ENCODE assay signal across 10 cellular contexts in the genomic region with DNA sequence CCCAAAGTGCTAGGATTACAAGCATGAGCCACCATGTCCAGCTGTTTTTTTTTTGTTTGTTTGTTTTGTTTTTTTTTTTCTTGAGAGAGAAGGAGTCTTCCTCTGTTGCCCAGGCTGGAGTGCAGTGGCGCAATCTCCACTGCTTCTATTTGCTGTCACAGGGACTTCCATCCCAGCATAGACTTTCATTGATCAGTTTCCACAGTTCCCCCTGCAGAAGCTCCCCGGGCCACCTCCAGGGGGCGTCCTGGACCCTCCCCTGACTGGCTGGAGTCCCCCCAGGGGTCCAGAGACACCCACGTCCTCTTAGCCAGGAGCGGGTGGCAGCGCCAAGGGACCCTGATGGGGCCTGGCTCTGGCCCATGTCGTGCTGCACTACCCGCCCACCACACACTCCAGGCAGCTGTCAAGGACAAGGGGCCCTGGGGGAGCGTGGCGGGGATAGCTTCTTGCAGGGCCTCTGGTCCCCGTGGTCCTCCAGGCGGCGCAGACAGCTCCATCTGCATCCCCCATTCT. TPM values are rescaled to one million over a fixed set of nuclear protein-coding genes. Genes with fewer than 3 reads are reported as not detected.
DNase-seq lines count a peak whose midpoint lies in the region; ATAC-seq, FAIRE-seq and TF ChIP-seq lines count a peak whose summit lies in the region.
"Had no signal": no experiment of that assay in that cellular context is flagged by ENCODE, and none has a peak within 500 bp of the region (broad histone marks: within the 10 kb centered on the region; RNA-seq: fewer than 3 reads in every experiment).

No MANE protein-coding gene starts in this region.

- no peak for FAIRE-seq in endothelial cell of umbilical vein (lab: Jason Lieb, UNC)
- FAIRE-seq: frontal cortex had no signal

- H3K4me1 ChIP-seq in endothelial cell of umbilical vein (ENCODE audit: control insufficient read depth, extremely low read depth, insufficient read depth, low read length) = peaks cover 6% of the 10 kb centered on the region
- H3K4me1 ChIP-seq in smooth muscle cell (ENCODE audit: low read depth) = peaks cover 10% of the 10 kb centered on the region

- H3K79me2 ChIP-seq in endothelial cell of umbilical vein (ENCODE audit: control insufficient read depth, insufficient read depth, low read length) (no peaks in the 10 kb centered on the region), smooth muscle cell (ENCODE audit: low read depth) (no peaks in the 10 kb centered on the region)

- dilution Hi-C loops in endothelial cell of umbilical vein (cut with MboI; ENCODE audit: extremely low pct_ligation_motif_present, low sequenced_read_pairs) = no loop called here

- H3K27me3 ChIP-seq in endothelial cell of umbilical vein (ENCODE audit: control insufficient read depth in 2 of 2, insufficient read depth in 2 of 2, low read length in 2 of 2) (peaks cover 4 to 11% of the 10 kb centered on the region in 2 experiments), smooth muscle cell (ENCODE audit: low read depth) (no peaks in the 10 kb centered on the region)

- TF ChIP-seq CTCF in endothelial cell of umbilical vein (IDR thresholded peaks at IDR 0.05; ENCODE audit: extremely low read depth in 1 of 2, insufficient read depth in 1 of 2, low read depth in 1 of 2, low read length in 2 of 2) = peak; percentile 55 to 66
- peak; percentile 42 for TF ChIP-seq CTCF in smooth muscle cell (IDR thresholded peaks at IDR 0.05; ENCODE audit: borderline replicate concordance, insufficient read depth, poor library complexity, severe bottlenecking)

- WGBS in smooth muscle cell (ENCODE audit: low lambda C conversion rate) = 36% methylated on average over 13 of the region's 13 CpGs

- BruUV-seq in endothelial cell of umbilical vein (replicated peaks; lab: Mats Ljungman, UMichigan) = no TSS peak

- H3K4me1 Mint-ChIP-seq in activated T-cell treated with anti-CD3 and anti-CD28 coated beads, Interleukin-2, amount 50 U/mL, for 72 hours (ENCODE audit: low read depth) = peaks cover 7% of the 10 kb centered on the region

- no peak overlapping the region for H3K27ac Mint-ChIP-seq in activated T-cell treated with anti-CD3 and anti-CD28 coated beads, Interleukin-2, amount 50 U/mL, for 72 hours

- H3K36me3 ChIP-seq in endothelial cell of umbilical vein (ENCODE audit: control insufficient read depth in 2 of 2, extremely low read depth in 1 of 2, insufficient read depth in 2 of 2, low read length in 2 of 2) (no peaks in the 10 kb centered on the region), smooth muscle cell (ENCODE audit: low read depth) (no peaks in the 10 kb centered on the region)

- DNase-seq in activated T-cell treated with anti-CD3 and anti-CD28 coated beads, Interleukin-2, amount 50 U/mL, for 72 hours = peak; percentile 40 to 44
- DNase-seq in activated T-cell treated with anti-CD3 and anti-CD28 coated beads for 4 hours (no peak), NCI-H69 (lab: John Stamatoyannopoulos, UW) (peak; percentile 46), endothelial cell of umbilical vein (ENCODE audit: low read depth, low spot score) (no peak), smooth muscle cell (lab: John Stamatoyannopoulos, UW; ENCODE audit: unreplicated experiment) (no peak)
- DNase-seq: activated naive CD4-positive, alpha-beta T cell treated with anti-CD3 and anti-CD28 coated beads, Interleukin-2, amount 50 U/mL, for 16 hours had no signal

- H3K36me3 Mint-ChIP-seq in activated T-cell treated with anti-CD3 and anti-CD28 coated beads, Interleukin-2, amount 50 U/mL, for 72 hours (ENCODE audit: insufficient read depth in 2 of 2) = no peaks in the 10 kb centered on the region

- H3K27ac ChIP-seq in endothelial cell of umbilical vein (ENCODE audit: insufficient read depth, low read depth, low read length) (no peak overlapping the region), smooth muscle cell (ENCODE audit: low read depth) (no peak overlapping the region)

- no peak overlapping the region for H3K4me2 ChIP-seq in endothelial cell of umbilical vein (ENCODE audit: insufficient read depth, low read length)
- no peak overlapping the region for H3K4me2 ChIP-seq in smooth muscle cell

- intact Hi-C loops in endothelial cell of umbilical vein (cut with micrococcal nuclease) = no loop called here

- H3F3A ChIP-seq in smooth muscle cell (ENCODE audit: low read depth) = no peaks in the 10 kb centered on the region

- peak; percentile 29 to 47 for ATAC-seq in activated T-cell treated with anti-CD3 and anti-CD28 coated beads, Interleukin-2, amount 50 U/mL, for 72 hours (replicated peaks in 1 of 2)
- ATAC-seq in HG02870 (IDR thresholded peaks at IDR 0.05; ENCODE audit: unreplicated experiment) = no peak
- ATAC-seq in HG02588 (IDR thresholded peaks at IDR 0.05; ENCODE audit: unreplicated experiment) = no peak
- ATAC-seq in GM21529 (IDR thresholded peaks at IDR 0.05; ENCODE audit: unreplicated experiment) = no peak

- H3K27me3 Mint-ChIP-seq in activated T-cell treated with anti-CD3 and anti-CD28 coated beads, Interleukin-2, amount 50 U/mL, for 72 hours (ENCODE audit: low read depth) = peaks cover 24% of the 10 kb centered on the region

- no peaks in the 10 kb centered on the region for H3K9me3 Mint-ChIP-seq in activated T-cell treated with anti-CD3 and anti-CD28 coated beads, Interleukin-2, amount 50 U/mL, for 72 hours

- H2AFZ ChIP-seq in endothelial cell of umbilical vein (ENCODE audit: low read depth, low read length) (no peak overlapping the region), smooth muscle cell (ENCODE audit: low read depth) (no peak overlapping the region)

- H4K20me1 ChIP-seq in endothelial cell of umbilical vein (replicated peaks; ENCODE audit: control insufficient read depth, extremely low read depth, insufficient read depth, low read length) (no peaks in the 10 kb centered on the region), smooth muscle cell (ENCODE audit: low read depth) (no peaks in the 10 kb centered on the region)

- no peak overlapping the region for H3K4me3 ChIP-seq in endothelial cell of umbilical vein (replicated peaks in 1 of 3; ENCODE audit: insufficient read depth in 1 of 3, low read depth in 1 of 3, low read length in 3 of 3)
- H3K4me3 ChIP-seq in smooth muscle cell = no peak overlapping the region

- POLR2A ChIA-PET in endothelial cell of umbilical vein (lab: Charles Lee) = no interaction called here

- no peak overlapping the region for H3K4me3 Mint-ChIP-seq in activated T-cell treated with anti-CD3 and anti-CD28 coated beads, Interleukin-2, amount 50 U/mL, for 72 hours

- H3K9me3 ChIP-seq in endothelial cell of umbilical vein (replicated peaks; ENCODE audit: control insufficient read depth, insufficient read depth, low read length) (no peaks in the 10 kb centered on the region), smooth muscle cell (replicated peaks; ENCODE audit: low read depth) (no peaks in the 10 kb centered on the region)

- CTCF ChIA-PET in endothelial cell of umbilical vein (lab: Charles Lee) = interaction anchor here (0.8 to 8.9 kb wide), 8 partner anchors 9 to 130 kb away, joined by 3 to 137 read pairs (median 4); no protein-coding TSS in a partner anchor

- no peak overlapping the region for H3K9ac ChIP-seq in endothelial cell of umbilical vein (replicated peaks; ENCODE audit: extremely low read depth, insufficient read depth, low read length)
- H3K9ac ChIP-seq in smooth muscle cell (ENCODE audit: low read depth) = no peak overlapping the region

- TF ChIP-seq POLR2A in endothelial cell of umbilical vein (IDR thresholded peaks at IDR 0.05; ENCODE audit: low read depth, low read length) = no peak

- no peaks in the 10 kb centered on the region for H3K9me1 ChIP-seq in endothelial cell of umbilical vein (replicated peaks; ENCODE audit: control insufficient read depth, extremely low read depth, insufficient read depth, low read length)

RNA-seq across cellular contexts. Expression of gene NPW, which starts 3.1 kb away (rescaled TPM):
- total RNA-seq in activated T-cell treated with anti-CD3 and anti-CD28 coated beads, Interleukin-2, amount 50 U/mL, for 72 hours = 1 to 10 TPM; 1.5 to 1.9 TPM
- total RNA-seq in endothelial cell of umbilical vein = 3.3 and 3.9 TPM in 2 replicates
- 0.84 and 1.8 TPM in 2 replicates for polyA plus RNA-seq in endothelial cell of umbilical vein
- polyA plus RNA-seq in endothelial cell of umbilical vein (2011; cell fraction: cytosol; rRNA removed) = 0.52 and 1.2 TPM in 2 replicates
- polyA plus RNA-seq in endothelial cell of umbilical vein (2011; cell fraction: nucleus; rRNA removed) = 0.25 and 0.93 TPM in 2 replicates
- polyA plus RNA-seq in endothelial cell of umbilical vein (2012) = 1.4 and 6.4 TPM in 2 replicates
- polyA minus RNA-seq in endothelial cell of umbilical vein = not detected in 2 replicates
- polyA minus RNA-seq in endothelial cell of umbilical vein (2011; cell fraction: cytosol; rRNA and poly(A)+ RNA removed) = 2.8 TPM
- polyA minus RNA-seq in endothelial cell of umbilical vein (2011; cell fraction: nucleus; rRNA and poly(A)+ RNA removed) = not detected in 2 replicates
- total RNA-seq in smooth muscle cell = 13.1 and 30.9 TPM in 2 replicates
- 185 and 193 TPM in 2 replicates for polyA plus RNA-seq in smooth muscle cell
- total RNA-seq: frontal cortex had no signal

RNA-seq across cellular contexts. Expression of gene ZNF598, which starts 6.8 kb away (rescaled TPM):
- total RNA-seq in activated T-cell treated with anti-CD3 and anti-CD28 coated beads, Interleukin-2, amount 50 U/mL, for 72 hours = 100 to 1,000 TPM in 1 of 2 donors, 10 to 100 TPM in 1; 87.1 to 110 TPM
- total RNA-seq in endothelial cell of umbilical vein (60.5 and 67.0 TPM in 2 replicates), smooth muscle cell (23.2 and 27.2 TPM in 2 replicates)
- polyA plus RNA-seq in endothelial cell of umbilical vein (43.3 TPM in 2 replicates), smooth muscle cell (27.9 and 32.7 TPM in 2 replicates)
- 32.2 and 43.0 TPM in 2 replicates for polyA plus RNA-seq in endothelial cell of umbilical vein (2011; cell fraction: cytosol; rRNA removed)
- 96.3 and 100.0 TPM in 2 replicates for polyA plus RNA-seq in endothelial cell of umbilical vein (2011; cell fraction: nucleus; rRNA removed)
- polyA plus RNA-seq in endothelial cell of umbilical vein (2012) = 25.3 and 32.2 TPM in 2 replicates
- polyA minus RNA-seq in endothelial cell of umbilical vein = 14.8 and 20.7 TPM in 2 replicates
- polyA minus RNA-seq in endothelial cell of umbilical vein (2011; cell fraction: cytosol; rRNA and poly(A)+ RNA removed) = 70.3 TPM
- 13.4 and 28.0 TPM in 2 replicates for polyA minus RNA-seq in endothelial cell of umbilical vein (2011; cell fraction: nucleus; rRNA and poly(A)+ RNA removed)

RNA-seq across cellular contexts. Expression of gene NHERF2, which starts 10.2 kb away (rescaled TPM):
- 1 to 10 TPM; 2.2 to 3.0 TPM for total RNA-seq in activated T-cell treated with anti-CD3 and anti-CD28 coated beads, Interleukin-2, amount 50 U/mL, for 72 hours
- total RNA-seq in endothelial cell of umbilical vein = 71.2 and 77.7 TPM in 2 replicates
- 65.2 and 84.5 TPM in 2 replicates for polyA plus RNA-seq in endothelial cell of umbilical vein
- 58.9 and 90.9 TPM in 2 replicates for polyA plus RNA-seq in endothelial cell of umbilical vein (2011; cell fraction: cytosol; rRNA removed)
- polyA plus RNA-seq in endothelial cell of umbilical vein (2011; cell fraction: nucleus; rRNA removed) = 39.6 and 43.1 TPM in 2 replicates
- 52.8 and 76.0 TPM in 2 replicates for polyA plus RNA-seq in endothelial cell of umbilical vein (2012)
- polyA minus RNA-seq in endothelial cell of umbilical vein = 15.6 and 18.8 TPM in 2 replicates
- 14.8 TPM for polyA minus RNA-seq in endothelial cell of umbilical vein (2011; cell fraction: cytosol; rRNA and poly(A)+ RNA removed)
- 5.5 and 15.8 TPM in 2 replicates for polyA minus RNA-seq in endothelial cell of umbilical vein (2011; cell fraction: nucleus; rRNA and poly(A)+ RNA removed)
- 14.4 and 21.8 TPM in 2 replicates for total RNA-seq in smooth muscle cell
- 40.2 and 56.8 TPM in 2 replicates for polyA plus RNA-seq in smooth muscle cell

RNA-seq across cellular contexts. Expression of gene SYNGR3, which starts 26.7 kb away (rescaled TPM):
- total RNA-seq in activated T-cell treated with anti-CD3 and anti-CD28 coated beads, Interleukin-2, amount 50 U/mL, for 72 hours = 10 to 100 TPM; 38.6 to 50.9 TPM
- total RNA-seq in endothelial cell of umbilical vein = 0.81 and 0.95 TPM in 2 replicates
- polyA plus RNA-seq in endothelial cell of umbilical vein = 1.4 and 2.6 TPM in 2 replicates
- polyA plus RNA-seq in endothelial cell of umbilical vein (2011; cell fraction: cytosol; rRNA removed) = 0.97 and 1.4 TPM in 2 replicates
- 1.0 and 1.1 TPM in 2 replicates for polyA plus RNA-seq in endothelial cell of umbilical vein (2011; cell fraction: nucleus; rRNA removed)
- polyA plus RNA-seq in endothelial cell of umbilical vein (2012) = 0.54 and 1.7 TPM in 2 replicates
- 2.0 and 2.1 TPM in 2 replicates for polyA minus RNA-seq in endothelial cell of umbilical vein
- 6.0 TPM for polyA minus RNA-seq in endothelial cell of umbilical vein (2011; cell fraction: cytosol; rRNA and poly(A)+ RNA removed)
- 0.24 and 0.72 TPM in 2 replicates for polyA minus RNA-seq in endothelial cell of umbilical vein (2011; cell fraction: nucleus; rRNA and poly(A)+ RNA removed)
- 3.0 and 4.4 TPM in 2 replicates for total RNA-seq in smooth muscle cell
- polyA plus RNA-seq in smooth muscle cell = 8.7 and 16.8 TPM in 2 replicates

RNA-seq across cellular contexts. Expression of gene NTHL1, which starts 31.2 kb away (rescaled TPM):
- total RNA-seq in activated T-cell treated with anti-CD3 and anti-CD28 coated beads, Interleukin-2, amount 50 U/mL, for 72 hours = 10 to 100 TPM; 13.2 to 21.0 TPM
- total RNA-seq in endothelial cell of umbilical vein = 35.3 and 39.8 TPM in 2 replicates
- 65.8 and 77.9 TPM in 2 replicates for polyA plus RNA-seq in endothelial cell of umbilical vein
- polyA plus RNA-seq in endothelial cell of umbilical vein (2011; cell fraction: cytosol; rRNA removed) = 37.7 and 43.7 TPM in 2 replicates
- polyA plus RNA-seq in endothelial cell of umbilical vein (2011; cell fraction: nucleus; rRNA removed) = 25.9 and 27.0 TPM in 2 replicates
- polyA plus RNA-seq in endothelial cell of umbilical vein (2012) = 23.6 and 24.8 TPM in 2 replicates
- 12.8 and 14.7 TPM in 2 replicates for polyA minus RNA-seq in endothelial cell of umbilical vein
- polyA minus RNA-seq in endothelial cell of umbilical vein (2011; cell fraction: cytosol; rRNA and poly(A)+ RNA removed) = 38.5 TPM
- polyA minus RNA-seq in endothelial cell of umbilical vein (2011; cell fraction: nucleus; rRNA and poly(A)+ RNA removed) = 3.6 and 5.4 TPM in 2 replicates
- 14.6 and 23.8 TPM in 2 replicates for total RNA-seq in smooth muscle cell
- 36.5 and 39.3 TPM in 2 replicates for polyA plus RNA-seq in smooth muscle cell

Comparison
In these comparisons a context has a peak if more than half of its experiments do, and no peak if none do; other contexts are left out.
1. DNase-seq: peak in activated T-cell treated with anti-CD3 and anti-CD28 coated beads, Interleukin-2, amount 50 U/mL, for 72 hours (2 of 2) and NCI-H69 (single experiment); none in activated T-cell treated with anti-CD3 and anti-CD28 coated beads for 4 hours (single experiment), endothelial cell of umbilical vein (single experiment) and smooth muscle cell (single experiment).
2. ATAC-seq: peak in activated T-cell treated with anti-CD3 and anti-CD28 coated beads, Interleukin-2, amount 50 U/mL, for 72 hours (2 of 2); none in HG02870 (single experiment), HG02588 (single experiment) and GM21529 (single experiment).